ENCODE assay signal across 15 cellular contexts in the genomic region with DNA sequence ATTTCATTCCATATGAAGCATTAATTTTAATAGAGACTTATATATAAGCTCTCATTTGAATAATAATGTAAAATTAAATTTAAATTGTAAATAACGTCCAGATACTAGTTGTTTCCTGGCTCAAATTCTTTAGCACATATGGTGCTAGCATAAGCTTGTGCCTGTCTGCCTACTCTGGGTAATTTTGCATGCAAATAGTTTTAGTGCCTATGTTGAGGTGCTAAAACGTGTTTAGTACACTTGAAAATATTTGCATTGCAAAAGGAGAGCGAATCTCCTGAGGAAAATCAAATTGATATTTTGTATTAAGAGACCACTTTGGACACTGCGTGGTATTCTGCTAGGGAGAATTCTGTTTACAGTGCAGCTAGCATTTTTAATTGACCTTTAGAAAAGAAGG.
A peak's percentile ranks its signal among the peaks of the same experiment; 100 is the strongest.
DNase-seq lines count a peak whose midpoint lies in the region; ATAC-seq and TF ChIP-seq lines count a peak whose summit lies in the region.
"Had no signal": no experiment of that assay in that cellular context is flagged by ENCODE, and none has a peak within 500 bp of the region (broad histone marks: within the 10 kb centered on the region; RNA-seq: fewer than 3 reads in every experiment).

No MANE protein-coding gene starts in this region.

- H3K9me3 Mint-ChIP-seq in WTC11 (no peaks in the 10 kb centered on the region), glutamatergic neuron (ENCODE audit: unreplicated experiment) (peaks cover 6% of the 10 kb centered on the region)
- H3K9me3 Mint-ChIP-seq: CD4-positive, alpha-beta memory T cell; IgD-negative memory B cell had no signal

- H3K36me3 Mint-ChIP-seq in WTC11 = no peaks in the 10 kb centered on the region
- no peaks in the 10 kb centered on the region for H3K36me3 Mint-ChIP-seq in glutamatergic neuron (ENCODE audit: unreplicated experiment)
- H3K36me3 Mint-ChIP-seq: CD4-positive, alpha-beta memory T cell; IgD-negative memory B cell had no signal

- CTCF ChIA-PET in WTC11 (lab: Charles Lee) = interaction anchor here (2.6 kb wide), 1 partner anchor 259 kb away, joined by 14 read pairs; no protein-coding TSS in a partner anchor

- H3K27ac ChIP-seq in substantia nigra (ENCODE audit: low read depth, low read length, poor library complexity, severe bottlenecking) = peak overlapping the region; percentile 49
- H3K27ac ChIP-seq: PC-9, SJCRH30 had no signal

- no peak for TF ChIP-seq CTCF in WTC11 (IDR thresholded peaks at IDR 0.05)
- no peak for TF ChIP-seq CTCF in glutamatergic neuron (IDR thresholded peaks at IDR 0.05; ENCODE audit: partially characterized antibody, unreplicated experiment)

- POLR2A ChIA-PET in WTC11 (lab: Charles Lee) = no interaction called here

- peak; percentile 0 for DNase-seq in NCI-H82 (lab: John Stamatoyannopoulos, UW)
- DNase-seq in NCI-H82 treated with DMSO at 0.1 percent for 48 hours (lab: John Stamatoyannopoulos, UW; ENCODE audit: unreplicated experiment) = no peak
- peak; percentile 100 for DNase-seq in NCI-H446 (lab: John Stamatoyannopoulos, UW)
- DNase-seq in cerebellum (ENCODE audit: low spot score) = peak; percentile 58
- no peak for DNase-seq in substantia nigra (lab: John Stamatoyannopoulos, UW)
- DNase-seq in WTC11 (ENCODE audit: low spot score) = no peak
- no peak for DNase-seq in glutamatergic neuron
- no peak for DNase-seq in NCI-H1930 (lab: John Stamatoyannopoulos, UW)
- DNase-seq: Calu3; CD4-positive, alpha-beta memory T cell; NCI-H2029 treated with DMSO at 0.1 percent for 48 hours; NCI-H510A treated with DMSO at 0.1 percent for 48 hours; PC-9; SJCRH30 had no signal

- peaks cover 47% of the 10 kb centered on the region for H3K4me1 Mint-ChIP-seq in WTC11
- H3K4me1 Mint-ChIP-seq in glutamatergic neuron (ENCODE audit: low read depth, unreplicated experiment) = peaks cover 18% of the 10 kb centered on the region
- H3K4me1 Mint-ChIP-seq: CD4-positive, alpha-beta memory T cell; IgD-negative memory B cell had no signal

- H3K4me3 Mint-ChIP-seq in WTC11 = no peak overlapping the region
- no peak overlapping the region for H3K4me3 Mint-ChIP-seq in glutamatergic neuron (ENCODE audit: unreplicated experiment)
- H3K4me3 Mint-ChIP-seq: CD4-positive, alpha-beta memory T cell; IgD-negative memory B cell had no signal

- H3K27ac Mint-ChIP-seq in WTC11 (no peak overlapping the region), glutamatergic neuron (ENCODE audit: unreplicated experiment) (no peak overlapping the region)
- H3K27ac Mint-ChIP-seq: CD4-positive, alpha-beta memory T cell; IgD-negative memory B cell had no signal

- no peak for ATAC-seq in WTC11

- H3K27me3 Mint-ChIP-seq in WTC11 (ENCODE audit: low read depth) (no peaks in the 10 kb centered on the region), glutamatergic neuron (ENCODE audit: unreplicated experiment) (no peaks in the 10 kb centered on the region)
- H3K27me3 Mint-ChIP-seq: CD4-positive, alpha-beta memory T cell; IgD-negative memory B cell had no signal

TF ChIP-seq in WTC11, 78 proteins besides CTCF, POLR2A, EP300 and RAD21:
- TF ChIP-seq, protein P1, sequence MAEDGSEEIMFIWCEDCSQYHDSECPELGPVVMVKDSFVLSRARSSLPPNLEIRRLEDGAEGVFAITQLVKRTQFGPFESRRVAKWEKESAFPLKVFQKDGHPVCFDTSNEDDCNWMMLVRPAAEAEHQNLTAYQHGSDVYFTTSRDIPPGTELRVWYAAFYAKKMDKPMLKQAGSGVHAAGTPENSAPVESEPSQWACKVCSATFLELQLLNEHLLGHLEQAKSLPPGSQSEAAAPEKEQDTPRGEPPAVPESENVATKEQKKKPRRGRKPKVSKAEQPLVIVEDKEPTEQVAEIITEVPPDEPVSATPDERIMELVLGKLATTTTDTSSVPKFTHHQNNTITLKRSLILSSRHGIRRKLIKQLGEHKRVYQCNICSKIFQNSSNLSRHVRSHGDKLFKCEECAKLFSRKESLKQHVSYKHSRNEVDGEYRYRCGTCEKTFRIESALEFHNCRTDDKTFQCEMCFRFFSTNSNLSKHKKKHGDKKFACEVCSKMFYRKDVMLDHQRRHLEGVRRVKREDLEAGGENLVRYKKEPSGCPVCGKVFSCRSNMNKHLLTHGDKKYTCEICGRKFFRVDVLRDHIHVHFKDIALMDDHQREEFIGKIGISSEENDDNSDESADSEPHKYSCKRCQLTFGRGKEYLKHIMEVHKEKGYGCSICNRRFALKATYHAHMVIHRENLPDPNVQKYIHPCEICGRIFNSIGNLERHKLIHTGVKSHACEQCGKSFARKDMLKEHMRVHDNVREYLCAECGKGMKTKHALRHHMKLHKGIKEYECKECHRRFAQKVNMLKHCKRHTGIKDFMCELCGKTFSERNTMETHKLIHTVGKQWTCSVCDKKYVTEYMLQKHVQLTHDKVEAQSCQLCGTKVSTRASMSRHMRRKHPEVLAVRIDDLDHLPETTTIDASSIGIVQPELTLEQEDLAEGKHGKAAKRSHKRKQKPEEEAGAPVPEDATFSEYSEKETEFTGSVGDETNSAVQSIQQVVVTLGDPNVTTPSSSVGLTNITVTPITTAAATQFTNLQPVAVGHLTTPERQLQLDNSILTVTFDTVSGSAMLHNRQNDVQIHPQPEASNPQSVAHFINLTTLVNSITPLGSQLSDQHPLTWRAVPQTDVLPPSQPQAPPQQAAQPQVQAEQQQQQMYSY (CRISPR knock-in tag; IDR thresholded peaks at IDR 0.05) = no peak
- TF ChIP-seq, protein P2, sequence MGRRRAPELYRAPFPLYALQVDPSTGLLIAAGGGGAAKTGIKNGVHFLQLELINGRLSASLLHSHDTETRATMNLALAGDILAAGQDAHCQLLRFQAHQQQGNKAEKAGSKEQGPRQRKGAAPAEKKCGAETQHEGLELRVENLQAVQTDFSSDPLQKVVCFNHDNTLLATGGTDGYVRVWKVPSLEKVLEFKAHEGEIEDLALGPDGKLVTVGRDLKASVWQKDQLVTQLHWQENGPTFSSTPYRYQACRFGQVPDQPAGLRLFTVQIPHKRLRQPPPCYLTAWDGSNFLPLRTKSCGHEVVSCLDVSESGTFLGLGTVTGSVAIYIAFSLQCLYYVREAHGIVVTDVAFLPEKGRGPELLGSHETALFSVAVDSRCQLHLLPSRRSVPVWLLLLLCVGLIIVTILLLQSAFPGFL (CRISPR knock-in tag; IDR thresholded peaks at IDR 0.05; ENCODE audit: borderline replicate concordance) = no peak

Comparison
In these comparisons a context has a peak if more than half of its experiments do, and no peak if none do; other contexts are left out.
1. DNase-seq: peak in NCI-H82 (single experiment), NCI-H446 (2 of 2) and cerebellum (single experiment); none in NCI-H82 treated with DMSO at 0.1 percent for 48 hours (single experiment), substantia nigra (0 of 49), WTC11 (single experiment), glutamatergic neuron (single experiment) and NCI-H1930 (0 of 2).